In the genomic region with DNA sequence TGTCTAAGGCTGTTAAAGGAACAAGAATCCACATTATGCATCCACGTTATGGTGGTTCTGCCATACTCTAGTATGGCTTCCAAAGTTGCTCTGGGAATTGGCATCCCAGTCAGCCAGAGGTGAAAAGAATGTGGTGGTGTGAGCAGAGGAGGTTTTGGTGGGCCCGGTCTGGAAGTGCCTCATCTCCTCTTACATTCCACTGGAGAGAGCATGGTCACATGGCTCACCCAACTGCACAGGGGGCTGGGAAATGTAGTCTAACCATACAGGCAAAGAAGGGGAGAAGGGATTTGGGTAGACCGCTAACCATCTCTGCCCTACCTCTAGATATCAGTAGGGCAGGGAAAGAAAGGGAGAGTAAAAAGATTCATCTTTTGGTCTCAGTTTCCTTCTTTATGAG, we compare ENCODE assay signal across 14 cellular contexts.
"Had no signal": no experiment of that assay in that cellular context is flagged by ENCODE, and none has a peak within 500 bp of the region (broad histone marks: within the 10 kb centered on the region; RNA-seq: fewer than 3 reads in every experiment).

No MANE protein-coding gene starts in this region.

- H3K9me3 ChIP-seq: lower lobe of right lung had no signal

- ATAC-seq: activated CD8-positive, alpha-beta T cell treated with anti-CD3 and anti-CD28 coated beads for 36 hours; lower lobe of right lung; stimulated activated naive B cell treated with anti-CD40 and anti-IgM and Interleukin-4, amounts not matched to agents 10 μg/mL and 1 μg/mL and 100 μg/mL, for 72 hours had no signal

- H3K9me3 Mint-ChIP-seq: activated CD4-positive, alpha-beta T cell treated with anti-CD3 and anti-CD28 coated beads, Interleukin-2, amount 10 ng/mL, durations not matched to agents 24 days and 14 days; activated CD8-positive, alpha-beta T cell treated with anti-CD3 and anti-CD28 coated beads for 36 hours; activated naive CD4-positive, alpha-beta T cell treated with anti-CD3 and anti-CD28 coated beads, Interleukin-2, amount 10 ng/mL, durations not matched to agents 7 days and 5 days; activated T-cell treated with anti-CD3 and anti-CD28 coated beads, Interleukin-2, amount 50 U/mL, for 24 hours; nephron; stimulated activated naive B cell treated with anti-CD40 and anti-IgM and Interleukin-4, amounts not matched to agents 10 μg/mL and 1 μg/mL and 100 μg/mL, for 72 hours; T-helper 2 cell treated with Interferon-gamma antibody and Interleukin-4, amounts not matched to agents 5 μg/mL and 100 μg/mL, for 36 hours had no signal

- H3K36me3 ChIP-seq: lower lobe of right lung had no signal

- H3K27ac ChIP-seq: hepatocyte, lower lobe of right lung had no signal

- H2AFZ ChIP-seq: hepatocyte had no signal

- FAIRE-seq: TTC549 had no signal

- H3K4me3 Mint-ChIP-seq: activated CD4-positive, alpha-beta T cell treated with anti-CD3 and anti-CD28 coated beads, Interleukin-2, amount 10 ng/mL, durations not matched to agents 24 days and 14 days; activated CD8-positive, alpha-beta T cell treated with anti-CD3 and anti-CD28 coated beads for 36 hours; activated naive CD4-positive, alpha-beta T cell treated with anti-CD3 and anti-CD28 coated beads, Interleukin-2, amount 10 ng/mL, durations not matched to agents 7 days and 5 days; activated T-cell treated with anti-CD3 and anti-CD28 coated beads, Interleukin-2, amount 50 U/mL, for 24 hours; stimulated activated naive B cell treated with anti-CD40 and anti-IgM and Interleukin-4, amounts not matched to agents 10 μg/mL and 1 μg/mL and 100 μg/mL, for 72 hours; T-helper 2 cell treated with Interferon-gamma antibody and Interleukin-4, amounts not matched to agents 5 μg/mL and 100 μg/mL, for 36 hours had no signal

- H3K27ac Mint-ChIP-seq: activated CD4-positive, alpha-beta T cell treated with anti-CD3 and anti-CD28 coated beads, Interleukin-2, amount 10 ng/mL, durations not matched to agents 24 days and 14 days; activated CD8-positive, alpha-beta T cell treated with anti-CD3 and anti-CD28 coated beads for 36 hours; activated naive CD4-positive, alpha-beta T cell treated with anti-CD3 and anti-CD28 coated beads, Interleukin-2, amount 10 ng/mL, durations not matched to agents 7 days and 5 days; activated T-cell treated with anti-CD3 and anti-CD28 coated beads, Interleukin-2, amount 50 U/mL, for 24 hours; nephron; stimulated activated naive B cell treated with anti-CD40 and anti-IgM and Interleukin-4, amounts not matched to agents 10 μg/mL and 1 μg/mL and 100 μg/mL, for 72 hours; T-helper 2 cell treated with Interferon-gamma antibody and Interleukin-4, amounts not matched to agents 5 μg/mL and 100 μg/mL, for 36 hours had no signal

- H3K4me2 ChIP-seq: hepatocyte had no signal

- DNase-seq: activated CD4-positive, alpha-beta T cell treated with anti-CD3 and anti-CD28 coated beads, Interleukin-2, amount 10 ng/mL, durations not matched to agents 24 days and 14 days; activated CD4-positive, CD25-positive, alpha-beta regulatory T cell; activated CD8-positive, alpha-beta T cell treated with anti-CD3 and anti-CD28 coated beads for 36 hours; activated effector memory CD4-positive, alpha-beta T cell treated with Interleukin-2 at 50 U/mL for 16 hours; activated naive CD4-positive, alpha-beta T cell treated with anti-CD3 and anti-CD28 coated beads, Interleukin-2, amount 10 ng/mL, durations not matched to agents 7 days and 5 days; activated T-cell treated with anti-CD3 and anti-CD28 coated beads, Interleukin-2, amount 50 U/mL, for 24 hours; effector memory CD4-positive, alpha-beta T cell; lower lobe of right lung; midbrain; stimulated activated naive B cell treated with anti-CD40 and anti-IgM and Interleukin-4, amounts not matched to agents 10 μg/mL and 1 μg/mL and 100 μg/mL, for 72 hours had no signal

- H3K27me3 ChIP-seq: hepatocyte had no signal

- H3K4me3 ChIP-seq: hepatocyte, lower lobe of right lung had no signal
